ENCODE assay signal across 13 cellular contexts in the genomic region with DNA sequence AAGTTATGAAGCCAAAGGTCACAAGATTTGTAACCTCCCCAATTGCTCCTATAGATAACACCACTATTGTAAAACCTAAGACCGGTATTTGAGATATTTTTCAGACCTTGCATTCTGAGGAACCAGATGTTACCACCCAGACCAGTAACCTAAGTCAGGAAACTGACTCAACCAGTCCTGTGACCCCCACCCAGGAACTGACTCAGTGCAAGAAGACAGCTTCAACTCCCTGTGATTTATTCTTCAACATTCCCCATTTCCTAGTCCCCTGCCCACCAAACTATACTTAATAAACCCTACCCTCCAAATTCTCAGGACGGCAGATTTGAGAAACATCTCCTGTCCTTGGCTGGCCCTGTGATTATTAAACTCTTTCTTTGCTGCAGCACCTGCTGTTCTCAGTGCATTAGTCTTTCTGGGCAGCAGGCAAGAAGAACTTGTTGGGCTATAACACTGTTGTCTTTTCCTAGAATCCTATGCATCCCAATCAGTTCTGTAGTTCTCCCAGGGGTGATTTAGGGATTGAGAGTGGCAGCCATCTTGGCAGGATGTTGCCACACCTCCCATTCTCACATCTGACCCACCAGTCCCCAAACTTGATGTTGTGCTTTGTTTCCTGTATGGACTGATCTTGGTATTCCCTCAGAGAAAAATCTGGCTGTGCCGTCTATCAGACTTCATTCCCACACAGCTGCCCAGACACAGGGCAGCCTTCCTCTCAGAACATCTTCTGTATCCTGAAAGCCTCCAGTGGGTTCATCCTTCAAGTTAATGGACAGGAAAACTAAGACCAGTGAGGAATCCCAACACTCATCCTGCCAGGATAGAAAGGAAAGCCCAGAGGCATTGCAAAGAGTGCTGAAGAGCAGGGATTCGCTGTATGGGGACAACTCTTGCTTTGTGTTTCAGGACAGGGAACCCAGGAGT.
DNase-seq lines count a peak whose midpoint lies in the region; ATAC-seq and TF ChIP-seq lines count a peak whose summit lies in the region.
"Had no signal": no experiment of that assay in that cellular context is flagged by ENCODE, and none has a peak within 500 bp of the region (broad histone marks: within the 10 kb centered on the region; RNA-seq: fewer than 3 reads in every experiment).

No MANE protein-coding gene starts in this region.

- no peak for ATAC-seq in Right ventricle myocardium superior (ENCODE audit: poor library complexity)

- intact Hi-C loops in Right ventricle myocardium superior (cut with DNase I) (loop anchor here (5.0 kb wide), 1 partner anchor 98 kb away; no protein-coding TSS in a partner anchor), ovary (cut with DNase I) (loop anchor here in 1 of 4 donors (10.0 kb wide), 1 partner anchor 95 kb away; no protein-coding TSS in a partner anchor)

- H3K4me1 Mint-ChIP-seq in T-helper 1 cell treated with Interleukin-12 subunit alpha and Interleukin-12 subunit beta and Interleukin-4 antibody, amounts not matched to agents 30 μg/mL and 1 μg/mL, for 36 hours (ENCODE audit: low read depth) = peaks cover 16% of the 10 kb centered on the region

- no peaks in the 10 kb centered on the region for H4K20me1 ChIP-seq in smooth muscle cell (ENCODE audit: low read depth)

- no peaks in the 10 kb centered on the region for H3K9me3 ChIP-seq in smooth muscle cell (replicated peaks; ENCODE audit: low read depth)
- H3K9me3 ChIP-seq in ovary = no peaks in the 10 kb centered on the region
- H3K9me3 ChIP-seq: right atrium auricular region had no signal

- H3K36me3 ChIP-seq in smooth muscle cell (ENCODE audit: low read depth) (no peaks in the 10 kb centered on the region), H7 (replicated peaks; ENCODE audit: control insufficient read depth, insufficient read depth, low read length) (no peaks in the 10 kb centered on the region), ovary (no peaks in the 10 kb centered on the region)
- H3K36me3 ChIP-seq: right atrium auricular region had no signal

- no peak for TF ChIP-seq POLR2A in ovary (IDR thresholded peaks at IDR 0.05)

- no peaks in the 10 kb centered on the region for H3K36me3 Mint-ChIP-seq in T-helper 1 cell treated with Interleukin-12 subunit alpha and Interleukin-12 subunit beta and Interleukin-4 antibody, amounts not matched to agents 30 μg/mL and 1 μg/mL, for 36 hours (ENCODE audit: low read depth)
- H3K36me3 Mint-ChIP-seq: activated naive CD8-positive, alpha-beta T cell treated with anti-CD3 and anti-CD28 coated beads for 36 hours had no signal

- H3F3A ChIP-seq in smooth muscle cell (ENCODE audit: low read depth) = peaks cover 2% of the 10 kb centered on the region

- H3K4me3 ChIP-seq in fibroblast of the aortic adventitia (ENCODE audit: low read depth, low read length) (no peak overlapping the region), smooth muscle cell (no peak overlapping the region), H7 (ENCODE audit: insufficient read depth, low read depth, low read length) (no peak overlapping the region), ovary (no peak overlapping the region)
- H3K4me3 ChIP-seq: right atrium auricular region had no signal

- DNase-seq in NK-92 treated with Interleukin-12 subunit alpha and Interleukin-12 subunit beta, amount 100 ng/mL, for 24 hours (lab: John Stamatoyannopoulos, UW) = peak; percentile 23
- no peak for DNase-seq in NK-92 (lab: John Stamatoyannopoulos, UW; ENCODE audit: unreplicated experiment)
- DNase-seq in fibroblast of the aortic adventitia (ENCODE audit: low read depth) = peak; percentile 88
- DNase-seq in smooth muscle cell (lab: John Stamatoyannopoulos, UW; ENCODE audit: unreplicated experiment) = no peak
- no peak for DNase-seq in H7
- DNase-seq in Right ventricle myocardium superior = no peak
- DNase-seq in ovary = no peak
- DNase-seq: activated CD4-positive, CD25-positive, alpha-beta regulatory T cell; activated naive CD8-positive, alpha-beta T cell treated with anti-CD3 and anti-CD28 coated beads for 36 hours; NCI-H1694 treated with DMSO at 0.1 percent for 48 hours had no signal

- peak overlapping the region; percentile 48 for H3K4me2 ChIP-seq in smooth muscle cell

- 21% methylated on average over 4 of the region's 4 CpGs for WGBS in smooth muscle cell (ENCODE audit: low lambda C conversion rate)
- WGBS in ovary, 3 donors = 29 to 49% (median 33%) methylated on average over 4 of the region's 4 CpGs

- TF ChIP-seq EP300 in ovary (IDR thresholded peaks at IDR 0.05) = no peak

- H3K9me3 Mint-ChIP-seq in T-helper 1 cell treated with Interleukin-12 subunit alpha and Interleukin-12 subunit beta and Interleukin-4 antibody, amounts not matched to agents 30 μg/mL and 1 μg/mL, for 36 hours = no peaks in the 10 kb centered on the region
- H3K9me3 Mint-ChIP-seq: activated naive CD8-positive, alpha-beta T cell treated with anti-CD3 and anti-CD28 coated beads for 36 hours had no signal

- H3K27ac ChIP-seq in smooth muscle cell (ENCODE audit: low read depth) (peak overlapping the region; percentile 83), ovary (no peak overlapping the region)
- H3K27ac ChIP-seq: 22Rv1, right atrium auricular region had no signal

- H3K27me3 ChIP-seq in smooth muscle cell (ENCODE audit: low read depth) (no peaks in the 10 kb centered on the region), H7 (ENCODE audit: control insufficient read depth, insufficient read depth, low read length) (0 out of 2 replicates have a peak, but pooled peaks cover 1% of the 10 kb centered on the region), ovary (no peaks in the 10 kb centered on the region)
- H3K27me3 ChIP-seq: right atrium auricular region had no signal

- no peaks in the 10 kb centered on the region for H3K79me2 ChIP-seq in smooth muscle cell (ENCODE audit: low read depth)

- TF ChIP-seq CTCF in fibroblast of the aortic adventitia (IDR thresholded peaks at IDR 0.05; ENCODE audit: insufficient read depth, low read length) (no peak), smooth muscle cell (IDR thresholded peaks at IDR 0.05; ENCODE audit: borderline replicate concordance, insufficient read depth, poor library complexity, severe bottlenecking) (no peak), ovary (IDR thresholded peaks at IDR 0.05) (no peak)

- peak overlapping the region; percentile 47 for H3K9ac ChIP-seq in smooth muscle cell (ENCODE audit: low read depth)

- H3K4me3 Mint-ChIP-seq in T-helper 1 cell treated with Interleukin-12 subunit alpha and Interleukin-12 subunit beta and Interleukin-4 antibody, amounts not matched to agents 30 μg/mL and 1 μg/mL, for 36 hours = no peak overlapping the region
- H3K4me3 Mint-ChIP-seq: activated naive CD8-positive, alpha-beta T cell treated with anti-CD3 and anti-CD28 coated beads for 36 hours had no signal

- H2AFZ ChIP-seq in smooth muscle cell (ENCODE audit: low read depth) = no peak overlapping the region

- H3K4me1 ChIP-seq in smooth muscle cell (ENCODE audit: low read depth) = peaks cover 8% of the 10 kb centered on the region
- no peaks in the 10 kb centered on the region for H3K4me1 ChIP-seq in ovary (ENCODE audit: insufficient read depth)
- H3K4me1 ChIP-seq: right atrium auricular region had no signal

- peaks cover 28% of the 10 kb centered on the region for H3K27me3 Mint-ChIP-seq in T-helper 1 cell treated with Interleukin-12 subunit alpha and Interleukin-12 subunit beta and Interleukin-4 antibody, amounts not matched to agents 30 μg/mL and 1 μg/mL, for 36 hours (ENCODE audit: low read depth)

- peak overlapping the region; percentile 4 for H3K27ac Mint-ChIP-seq in T-helper 1 cell treated with Interleukin-12 subunit alpha and Interleukin-12 subunit beta and Interleukin-4 antibody, amounts not matched to agents 30 μg/mL and 1 μg/mL, for 36 hours
- H3K27ac Mint-ChIP-seq: activated naive CD8-positive, alpha-beta T cell treated with anti-CD3 and anti-CD28 coated beads for 36 hours had no signal

Comparison
In these comparisons a context has a peak if more than half of its experiments do, and no peak if none do; other contexts are left out.
1. DNase-seq: peak in NK-92 treated with Interleukin-12 subunit alpha and Interleukin-12 subunit beta, amount 100 ng/mL, for 24 hours (single experiment) and fibroblast of the aortic adventitia (single experiment); none in NK-92 (single experiment), smooth muscle cell (single experiment), H7 (single experiment), Right ventricle myocardium superior (single experiment) and ovary (0 of 5).